Comparison of ENCODE assay signal across 22 cellular contexts in the genomic region with DNA sequence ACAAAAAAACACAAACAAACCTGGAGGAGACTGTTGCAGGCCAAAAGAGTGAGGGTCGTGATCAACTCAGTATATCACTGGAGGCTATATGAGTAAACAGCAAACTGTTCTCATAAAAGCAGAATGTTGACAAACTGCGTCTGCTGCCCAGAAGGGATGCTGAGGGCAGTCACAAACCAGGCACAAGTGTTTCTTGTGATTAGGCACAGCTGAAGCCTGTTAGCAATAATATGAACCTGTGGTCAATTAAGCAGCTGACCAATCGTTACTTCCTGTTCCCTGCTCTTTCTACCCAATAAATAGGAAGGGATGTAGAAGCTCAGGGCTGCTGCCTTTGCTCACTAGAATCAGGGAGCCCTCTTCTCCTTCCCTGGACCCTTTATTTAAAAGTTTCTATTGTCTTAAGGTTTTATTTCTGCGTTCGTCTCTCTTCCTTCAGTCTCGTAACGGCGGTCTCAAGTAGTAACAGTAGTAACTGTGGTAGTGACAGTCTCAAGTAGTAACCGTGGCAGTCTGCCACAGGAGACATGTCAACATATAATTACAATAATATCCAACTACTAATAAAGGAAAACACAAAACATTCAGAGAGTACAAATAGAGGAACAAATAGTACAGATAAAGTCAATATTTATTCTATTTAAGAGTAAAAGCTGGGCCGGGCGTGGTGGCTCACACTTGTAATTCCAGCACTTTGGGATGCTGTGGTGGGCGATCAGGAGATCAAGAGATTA.
DNase-seq lines count a peak whose midpoint lies in the region; ATAC-seq and TF ChIP-seq lines count a peak whose summit lies in the region.
"Had no signal": no experiment of that assay in that cellular context is flagged by ENCODE, and none has a peak within 500 bp of the region (broad histone marks: within the 10 kb centered on the region; RNA-seq: fewer than 3 reads in every experiment).

No MANE protein-coding gene starts in this region.

- H3K27ac ChIP-seq in 22Rv1: peak overlapping the region; percentile 78
- H3K27ac ChIP-seq: SJCRH30 had no signal

- ATAC-seq in GM18498 (IDR thresholded peaks at IDR 0.05; ENCODE audit: unreplicated experiment): no peak
- ATAC-seq: K562 had no signal

- peak; percentile 72 for DNase-seq in COR-L47 (lab: John Stamatoyannopoulos, UW)
- peak; percentile 73 for DNase-seq in NCI-H748 (lab: John Stamatoyannopoulos, UW; ENCODE audit: unreplicated experiment)
- peak; percentile 3 for DNase-seq in fibroblast of gingiva (ENCODE audit: low read depth)
- DNase-seq in GM10266 (ENCODE audit: extremely low spot score): no peak
- DNase-seq in DMS153 (lab: John Stamatoyannopoulos, UW): no peak
- no peak for DNase-seq in HuH-7 (ENCODE audit: low spot score)
- DNase-seq: Caco-2; CD4-positive, alpha-beta T cell; DMS 273 treated with DMSO at 0.1 percent for 48 hours; GOT3; HCEC 1CT; MM.1S; NCI-H1048; NCI-H1694 treated with DMSO at 0.1 percent for 48 hours; NCI-H2107; NCI-H446 treated with DMSO at 0.1 percent for 48 hours; NCI-H526 treated with DMSO at 0.1 percent for 48 hours; SJCRH30; T-helper 1 cell had no signal

- TF ChIP-seq CTCF in 22Rv1 (IDR thresholded peaks at IDR 0.05): no peak
- TF ChIP-seq CTCF in GM10266 (IDR thresholded peaks at IDR 0.05; ENCODE audit: control insufficient read depth, insufficient read depth, low read depth, missing control alignments): no peak

Comparison
In these comparisons a context has a peak if more than half of its experiments do, and no peak if none do; other contexts are left out.
1. DNase-seq: peak in COR-L47 (single experiment), NCI-H748 (single experiment) and fibroblast of gingiva (single experiment); none in GM10266 (single experiment), DMS153 (single experiment) and HuH-7 (single experiment).